Comparison of ENCODE assay signal across 13 cellular contexts in the genomic region with DNA sequence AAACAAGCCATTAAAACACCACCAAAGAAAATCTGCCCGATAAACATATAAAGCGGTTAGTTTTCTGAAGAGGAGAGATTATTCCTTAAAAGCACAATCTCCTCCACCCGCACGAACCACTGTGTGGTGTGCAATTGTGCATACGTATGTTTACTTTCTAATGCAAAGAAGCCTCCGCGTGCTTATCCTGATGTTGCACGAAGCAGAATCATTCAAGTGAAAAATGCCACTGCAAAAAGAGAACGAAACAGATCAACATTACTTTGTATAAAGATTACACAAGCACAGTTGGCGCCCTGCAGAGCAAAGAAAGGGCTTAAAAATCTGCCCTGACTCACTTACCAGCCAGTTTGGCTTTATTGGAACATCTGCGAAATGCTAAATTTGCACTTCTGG.
DNase-seq lines count a peak whose midpoint lies in the region; ATAC-seq and TF ChIP-seq lines count a peak whose summit lies in the region.
"Had no signal": no experiment of that assay in that cellular context is flagged by ENCODE, and none has a peak within 500 bp of the region (broad histone marks: within the 10 kb centered on the region; RNA-seq: fewer than 3 reads in every experiment).

No MANE protein-coding gene starts in this region.

- no peaks in the 10 kb centered on the region for H3K36me3 Mint-ChIP-seq in CD14-positive monocyte
- H3K36me3 Mint-ChIP-seq in nephron (ENCODE audit: low read depth) = no peaks in the 10 kb centered on the region
- no peaks in the 10 kb centered on the region for H3K36me3 Mint-ChIP-seq in immature natural killer cell

- H3K27me3 ChIP-seq in colonic mucosa = no peaks in the 10 kb centered on the region
- H3K27me3 ChIP-seq in esophagus squamous epithelium = peaks cover 0 to 44% (median 0%) of the 10 kb centered on the region in 4 donors
- H3K27me3 ChIP-seq: cardiac muscle cell had no signal

- H3K9me3 ChIP-seq in colonic mucosa (no peaks in the 10 kb centered on the region), esophagus squamous epithelium (no peaks in the 10 kb centered on the region)

- H3K27ac ChIP-seq in colonic mucosa = no peak overlapping the region
- H3K27ac ChIP-seq in esophagus squamous epithelium = peak overlapping the region in 1 of 4 donors; percentile 11
- H3K27ac ChIP-seq: cardiac muscle cell had no signal

- in situ Hi-C loops in G401 (cut with HindIII; ENCODE audit: low sequenced_read_pairs) = no loop called here

- H3K9me3 Mint-ChIP-seq in CD14-positive monocyte = peaks cover 0 to 1% (median 0%) of the 10 kb centered on the region in 7 donors
- no peaks in the 10 kb centered on the region for H3K9me3 Mint-ChIP-seq in nephron
- no peaks in the 10 kb centered on the region for H3K9me3 Mint-ChIP-seq in immature natural killer cell
- H3K9me3 Mint-ChIP-seq: activated T-cell treated with anti-CD3 and anti-CD28 coated beads, Interleukin-2, amount 50 U/mL, for 4 hours; T-helper 1 cell treated with Interleukin-12 subunit alpha and Interleukin-12 subunit beta and Interleukin-4 antibody, amounts not matched to agents 30 μg/mL and 1 μg/mL, for 36 hours had no signal

- H3K4me1 Mint-ChIP-seq in CD14-positive monocyte (peaks cover 33% of the 10 kb centered on the region), nephron (peaks cover 26% of the 10 kb centered on the region), immature natural killer cell (peaks cover 0 to 1% of the 10 kb centered on the region in 2 donors)

- intact Hi-C loops in CD14-positive monocyte (cut with micrococcal nuclease) = no loop called here
- intact Hi-C loops in colonic mucosa (cut with DNase I) = no loop called here
- intact Hi-C loops in esophagus squamous epithelium (cut with DNase I) = no loop called here

- no peak for TF ChIP-seq CTCF in CD14-positive monocyte (IDR thresholded peaks at IDR 0.05)
- TF ChIP-seq CTCF in colonic mucosa (IDR thresholded peaks at IDR 0.05) = no peak
- no peak for TF ChIP-seq CTCF in nephron (IDR thresholded peaks at IDR 0.05; ENCODE audit: unreplicated experiment in 3 of 3)
- no peak for TF ChIP-seq CTCF in esophagus squamous epithelium (IDR thresholded peaks at IDR 0.05)

- no peak overlapping the region for H3K9ac ChIP-seq in colonic mucosa (ENCODE audit: low read depth in 2 of 2, low read length in 2 of 2)

- DNase-seq in CD14-positive monocyte (ENCODE audit: low spot score) = no peak
- peak; percentile 65 for DNase-seq in MV-4-11 (lab: John Stamatoyannopoulos, UW)
- no peak for DNase-seq in colonic mucosa
- no peak for DNase-seq in immature natural killer cell
- DNase-seq in G401 (ENCODE audit: low spot score) = no peak
- DNase-seq in esophagus squamous epithelium (lab: John Stamatoyannopoulos, UW) = no peak
- DNase-seq: activated T-cell treated with anti-CD3 and anti-CD28 coated beads, Interleukin-2, amount 50 U/mL, for 4 hours; GOT3 had no signal

- H3K4me3 ChIP-seq in colonic mucosa = peak overlapping the region; percentile 0
- H3K4me3 ChIP-seq in esophagus squamous epithelium = peak overlapping the region in 1 of 4 donors; percentile 42
- H3K4me3 ChIP-seq: cardiac muscle cell had no signal

- no peak for TF ChIP-seq POLR2A in esophagus squamous epithelium (IDR thresholded peaks at IDR 0.05)

- H3K27ac Mint-ChIP-seq in CD14-positive monocyte (no peak overlapping the region), nephron (peak overlapping the region; percentile 54 to 76 (median 62)), immature natural killer cell (no peak overlapping the region)
- H3K27ac Mint-ChIP-seq: progenitor cell of endocrine pancreas; T-helper 1 cell treated with Interleukin-12 subunit alpha and Interleukin-12 subunit beta and Interleukin-4 antibody, amounts not matched to agents 30 μg/mL and 1 μg/mL, for 36 hours had no signal

- H3K4me3 Mint-ChIP-seq in CD14-positive monocyte = peak overlapping the region; percentile 31 to 79
- peak overlapping the region in 2 of 3 experiments; percentile 59 to 61 for H3K4me3 Mint-ChIP-seq in nephron
- no peak overlapping the region for H3K4me3 Mint-ChIP-seq in immature natural killer cell
- H3K4me3 Mint-ChIP-seq: activated T-cell treated with anti-CD3 and anti-CD28 coated beads, Interleukin-2, amount 50 U/mL, for 4 hours; T-helper 1 cell treated with Interleukin-12 subunit alpha and Interleukin-12 subunit beta and Interleukin-4 antibody, amounts not matched to agents 30 μg/mL and 1 μg/mL, for 36 hours had no signal

- H3K4me1 ChIP-seq in colonic mucosa (no peaks in the 10 kb centered on the region), esophagus squamous epithelium (peaks cover 0 to 15% (median 3%) of the 10 kb centered on the region in 3 donors)

- ATAC-seq in HG02798 (IDR thresholded peaks at IDR 0.05; ENCODE audit: poor library complexity, unreplicated experiment) = no peak
- ATAC-seq: activated T-cell treated with anti-CD3 and anti-CD28 coated beads, Interleukin-2, amount 50 U/mL, for 4 hours had no signal

- H3K36me3 ChIP-seq in colonic mucosa = no peaks in the 10 kb centered on the region
- H3K36me3 ChIP-seq in esophagus squamous epithelium = no peaks in the 10 kb centered on the region
- H3K36me3 ChIP-seq: cardiac muscle cell had no signal

- peaks cover 0 to 3% (median 1%) of the 10 kb centered on the region in 3 donors for H3K27me3 Mint-ChIP-seq in CD14-positive monocyte (ENCODE audit: low read depth in 3 of 3)
- H3K27me3 Mint-ChIP-seq in nephron (ENCODE audit: low read depth) = peaks cover 25% of the 10 kb centered on the region
- peaks cover 7 to 12% (median 9%) of the 10 kb centered on the region in 3 donors for H3K27me3 Mint-ChIP-seq in immature natural killer cell (ENCODE audit: low read depth in 3 of 3)
- H3K27me3 Mint-ChIP-seq: progenitor cell of endocrine pancreas had no signal

- 27 to 50% methylated on average over 11 of the region's 11 CpGs for WGBS in esophagus squamous epithelium, 2 donors

Comparison
In these comparisons a context has a peak if more than half of its experiments do, and no peak if none do; other contexts are left out.
1. H3K27ac Mint-ChIP-seq: peak in nephron (3 of 3); none in CD14-positive monocyte (0 of 7) and immature natural killer cell (0 of 6).
2. H3K4me3 Mint-ChIP-seq: peak in CD14-positive monocyte (2 of 2) and nephron (2 of 3); none in immature natural killer cell (0 of 5).